9 cellular contexts compared by ENCODE assay signal in genomic region chr14:89165189-89165809, GRCh38.
DNase-seq lines count a peak whose midpoint lies in the region; ATAC-seq, FAIRE-seq and TF ChIP-seq lines count a peak whose summit lies in the region.
"Had no signal": no experiment of that assay in that cellular context is flagged by ENCODE, and none has a peak within 500 bp of the region (broad histone marks: within the 10 kb centered on the region; RNA-seq: fewer than 3 reads in every experiment).

No MANE protein-coding gene starts in this region.

- no peaks in the 10 kb centered on the region for H3K9me3 Mint-ChIP-seq in T-helper 1 cell treated with Interleukin-12 subunit alpha and Interleukin-12 subunit beta and Interleukin-4 antibody, amounts not matched to agents 30 μg/mL and 1 μg/mL, for 36 hours
- H3K9me3 Mint-ChIP-seq in T-cell, result peaks cover 0 to 7% (median 4%) of the 10 kb centered on the region in 3 donors
- no peaks in the 10 kb centered on the region for H3K9me3 Mint-ChIP-seq in type B pancreatic cell

- peaks cover 31% of the 10 kb centered on the region for H3K36me3 Mint-ChIP-seq in T-helper 1 cell treated with Interleukin-12 subunit alpha and Interleukin-12 subunit beta and Interleukin-4 antibody, amounts not matched to agents 30 μg/mL and 1 μg/mL, for 36 hours (ENCODE audit: low read depth)
- H3K36me3 Mint-ChIP-seq in T-cell (peaks cover 65% of the 10 kb centered on the region), type B pancreatic cell (peaks cover 26% of the 10 kb centered on the region)

- H3K27ac Mint-ChIP-seq in T-helper 1 cell treated with Interleukin-12 subunit alpha and Interleukin-12 subunit beta and Interleukin-4 antibody, amounts not matched to agents 30 μg/mL and 1 μg/mL, for 36 hours, result peak overlapping the region; percentile 1
- H3K27ac Mint-ChIP-seq in T-cell (peak overlapping the region; percentile 59 to 63), type B pancreatic cell (no peak overlapping the region)

- no peak overlapping the region for H3K27ac ChIP-seq in keratinocyte (ENCODE audit: control insufficient read depth, insufficient read depth, low read length)
- H3K27ac ChIP-seq: A549 had no signal

- DNase-seq in T-helper 1 cell (no peak), T-cell (no peak), keratinocyte (ENCODE audit: low read depth, low spot score) (no peak), amniotic stem cell (lab: John Stamatoyannopoulos, UW) (no peak), LoVo (ENCODE audit: low spot score) (no peak), type B pancreatic cell (ENCODE audit: extremely low spot score, unreplicated experiment) (no peak)

- no peak for TF ChIP-seq CTCF in keratinocyte (optimal IDR thresholded peaks at IDR 0.05 in 1 of 3, IDR thresholded peaks at IDR 0.05 in 1 of 3, conservative IDR thresholded peaks at IDR 0.05 in 1 of 3; ENCODE audit: extremely low read depth in 1 of 3, insufficient read depth in 2 of 3, low read length in 3 of 3)
- no peak for TF ChIP-seq CTCF in type B pancreatic cell (conservative IDR thresholded peaks at IDR 0.05)

- H2AFZ ChIP-seq in keratinocyte (ENCODE audit: control insufficient read depth, low read length), result peak overlapping the region; percentile 57

- no peaks in the 10 kb centered on the region for H3K9me1 ChIP-seq in keratinocyte (ENCODE audit: control insufficient read depth, extremely low read depth, insufficient read depth, low read length)

- H3K9ac ChIP-seq in keratinocyte (ENCODE audit: control insufficient read depth, extremely low read depth, insufficient read depth, low read length), result no peak overlapping the region

- H3K4me2 ChIP-seq in keratinocyte (ENCODE audit: control insufficient read depth, extremely low read depth, insufficient read depth, low read depth, low read length), result peak overlapping the region; percentile 0
- H3K4me2 ChIP-seq: A549 had no signal

- POLR2A ChIA-PET in T-cell (lab: Charles Lee), result no interaction called here

- no peaks in the 10 kb centered on the region for H3K27me3 Mint-ChIP-seq in T-helper 1 cell treated with Interleukin-12 subunit alpha and Interleukin-12 subunit beta and Interleukin-4 antibody, amounts not matched to agents 30 μg/mL and 1 μg/mL, for 36 hours (ENCODE audit: low read depth)
- H3K27me3 Mint-ChIP-seq in T-cell, result no peaks in the 10 kb centered on the region
- no peaks in the 10 kb centered on the region for H3K27me3 Mint-ChIP-seq in type B pancreatic cell

- no peak for FAIRE-seq in keratinocyte (lab: Jason Lieb, UNC)
- FAIRE-seq: A549 had no signal

- dilution Hi-C loops in keratinocyte (cut with MboI; ENCODE audit: extremely low pct_ligation_motif_present, low sequenced_read_pairs), result no loop called here

- no peaks in the 10 kb centered on the region for H3K9me3 ChIP-seq in keratinocyte (ENCODE audit: control insufficient read depth, low read depth, low read length)
- H3K9me3 ChIP-seq: A549 had no signal

- H3K79me2 ChIP-seq in keratinocyte (ENCODE audit: control insufficient read depth, insufficient read depth, low read length), result no peaks in the 10 kb centered on the region

- no peaks in the 10 kb centered on the region for H3K4me1 ChIP-seq in keratinocyte (ENCODE audit: control insufficient read depth, extremely low read depth, insufficient read depth, low read length)
- H3K4me1 ChIP-seq: A549 had no signal

- peaks cover 0 to 3% of the 10 kb centered on the region in 2 experiments for H3K36me3 ChIP-seq in keratinocyte (ENCODE audit: control insufficient read depth in 2 of 2, extremely low read depth in 1 of 2, insufficient read depth in 2 of 2, low read length in 2 of 2)

- H3K4me1 Mint-ChIP-seq in T-helper 1 cell treated with Interleukin-12 subunit alpha and Interleukin-12 subunit beta and Interleukin-4 antibody, amounts not matched to agents 30 μg/mL and 1 μg/mL, for 36 hours (ENCODE audit: low read depth), result peaks cover 11% of the 10 kb centered on the region
- H3K4me1 Mint-ChIP-seq in T-cell (peaks cover 24 to 31% (median 30%) of the 10 kb centered on the region in 3 donors), type B pancreatic cell (ENCODE audit: unreplicated experiment) (no peaks in the 10 kb centered on the region)

- CTCF ChIA-PET in T-cell (lab: Charles Lee), result no interaction called here

- no peak overlapping the region for H3K4me3 ChIP-seq in keratinocyte (ENCODE audit: control insufficient read depth in 2 of 3, extremely low read depth in 1 of 3, insufficient read depth in 2 of 3, low read depth in 1 of 3, low read length in 3 of 3)
- H3K4me3 ChIP-seq: A549 had no signal

- H4K20me1 ChIP-seq in keratinocyte (ENCODE audit: control insufficient read depth, extremely low read depth, insufficient read depth, low read length), result no peaks in the 10 kb centered on the region

- H3K4me3 Mint-ChIP-seq in T-helper 1 cell treated with Interleukin-12 subunit alpha and Interleukin-12 subunit beta and Interleukin-4 antibody, amounts not matched to agents 30 μg/mL and 1 μg/mL, for 36 hours, result no peak overlapping the region
- H3K4me3 Mint-ChIP-seq in T-cell (peak overlapping the region; percentile 2 to 32 (median 29)), type B pancreatic cell (no peak overlapping the region)

- peak; percentile 59 for ATAC-seq in HG02759 (IDR thresholded peaks at IDR 0.05; ENCODE audit: unreplicated experiment)
- ATAC-seq in T-cell (replicated peaks in 1 of 4), result peak in 1 of 4 experiments; percentile 40
- ATAC-seq: A549 had no signal

- H3K27me3 ChIP-seq in keratinocyte (ENCODE audit: control insufficient read depth, extremely low read depth, insufficient read depth, low read length), result no peaks in the 10 kb centered on the region

Comparison
In these comparisons a context has a peak if more than half of its experiments do, and no peak if none do; other contexts are left out.
1. H3K4me3 Mint-ChIP-seq: peak in T-cell (3 of 3); none in T-helper 1 cell treated with Interleukin-12 subunit alpha and Interleukin-12 subunit beta and Interleukin-4 antibody, amounts not matched to agents 30 μg/mL and 1 μg/mL, for 36 hours (single experiment) and type B pancreatic cell (single experiment).